27 cellular contexts compared by ENCODE assay signal in genomic region chr10:128480601-128481000, GRCh38.
"Had no signal": no experiment of that assay in that cellular context is flagged by ENCODE, and none has a peak within 500 bp of the region (broad histone marks: within the 10 kb centered on the region; RNA-seq: fewer than 3 reads in every experiment).

No MANE protein-coding gene starts in this region.

- H3K4me3 Mint-ChIP-seq: naive thymus-derived CD4-positive, alpha-beta T cell; stimulated activated effector memory CD8-positive, alpha-beta T cell treated with anti-CD3 and anti-CD28 coated beads, Interleukin-12 subunit alpha, Interleukin-12 subunit beta, amount 100 ng/mL, for 72 hours had no signal

- H3K27ac ChIP-seq: dorsolateral prefrontal cortex, gastrocnemius medialis, hepatocyte, left lung, pancreas, right lobe of liver, thoracic aorta, tibial nerve, upper lobe of left lung had no signal

- H3K9me3 Mint-ChIP-seq: stimulated activated effector memory CD8-positive, alpha-beta T cell treated with anti-CD3 and anti-CD28 coated beads, Interleukin-12 subunit alpha, Interleukin-12 subunit beta, amount 100 ng/mL, for 72 hours had no signal

- H3K27ac Mint-ChIP-seq: naive thymus-derived CD4-positive, alpha-beta T cell; progenitor cell of endocrine pancreas; stimulated activated effector memory CD8-positive, alpha-beta T cell treated with anti-CD3 and anti-CD28 coated beads, Interleukin-12 subunit alpha, Interleukin-12 subunit beta, amount 100 ng/mL, for 72 hours had no signal

- DNase-seq: cortex of kidney; dorsolateral prefrontal cortex; effector CD4-positive, alpha-beta T cell; foreskin fibroblast; gastrocnemius medialis; head of caudate nucleus; left cardiac atrium; left lung; mammary epithelial cell; mesendoderm; midbrain; naive thymus-derived CD4-positive, alpha-beta T cell; occipital lobe; pancreas; stimulated activated CD4-positive, alpha-beta T cell treated with anti-CD3 and anti-CD28 coated beads, Interleukin-2, amount 100 ng/mL, for 24 hours; stimulated activated CD4-positive, alpha-beta T cell treated with anti-CD3 and anti-CD28 coated beads, Interleukin-4, amount 100 ng/mL, for 24 hours; stimulated activated naive CD8-positive, alpha-beta T cell treated with anti-CD3 and anti-CD28 coated beads, Interleukin-15, Interleukin-2, amounts not matched to agents 100 U/mL and 50 U/mL, for 24 hours; substantia nigra; upper lobe of left lung had no signal

- FAIRE-seq: pancreas, urothelium cell line had no signal

- H3K27me3 ChIP-seq: gastrocnemius medialis, hepatocyte, pancreas, right lobe of liver, upper lobe of left lung had no signal

- H3K36me3 ChIP-seq: gastrocnemius medialis, left lung, pancreas, right lobe of liver, thoracic aorta, tibial nerve, upper lobe of left lung had no signal

- H3K36me3 Mint-ChIP-seq: naive thymus-derived CD4-positive, alpha-beta T cell; stimulated activated effector memory CD8-positive, alpha-beta T cell treated with anti-CD3 and anti-CD28 coated beads, Interleukin-12 subunit alpha, Interleukin-12 subunit beta, amount 100 ng/mL, for 72 hours had no signal

- H3K9me3 ChIP-seq: gastrocnemius medialis, left lung, pancreas, right lobe of liver, thoracic aorta, upper lobe of left lung had no signal

- H3K4me1 Mint-ChIP-seq: naive thymus-derived CD4-positive, alpha-beta T cell; stimulated activated effector memory CD8-positive, alpha-beta T cell treated with anti-CD3 and anti-CD28 coated beads, Interleukin-12 subunit alpha, Interleukin-12 subunit beta, amount 100 ng/mL, for 72 hours had no signal

- H3K4me1 ChIP-seq: gastrocnemius medialis, left lung, pancreas, right lobe of liver, tibial nerve, upper lobe of left lung had no signal

- H3K4me3 ChIP-seq: dorsolateral prefrontal cortex, gastrocnemius medialis, hepatocyte, left lung, pancreas, right lobe of liver, smooth muscle cell, thoracic aorta, tibial nerve, upper lobe of left lung had no signal
